19 cellular contexts compared by ENCODE assay signal in genomic region chr5:126334755-126335154, GRCh38.
DNase-seq lines count a peak whose midpoint lies in the region; ATAC-seq and TF ChIP-seq lines count a peak whose summit lies in the region.
"Had no signal": no experiment of that assay in that cellular context is flagged by ENCODE, and none has a peak within 500 bp of the region (broad histone marks: within the 10 kb centered on the region; RNA-seq: fewer than 3 reads in every experiment).

No MANE protein-coding gene starts in this region.

- no peaks in the 10 kb centered on the region for H3K36me3 Mint-ChIP-seq in GM23338 (ENCODE audit: low read depth)
- H3K36me3 Mint-ChIP-seq: CD8-positive, alpha-beta memory T cell had no signal

- no peaks in the 10 kb centered on the region for H3K9me3 ChIP-seq in right lobe of liver
- H3K9me3 ChIP-seq: A549; BLaER1 treated with 17β-estradiol and CSF1 and Interleukin-3, amounts not matched to agents 10 nM and 100 nM had no signal

- H3K4me1 ChIP-seq in GM23338 (ENCODE audit: insufficient read depth) (peaks cover 7% of the 10 kb centered on the region; the same call in 1 of the 2 replicates), right lobe of liver (peaks cover 0 to 5% (median 0%) of the 10 kb centered on the region in 4 donors)
- H3K4me1 ChIP-seq: A549; BLaER1 treated with 17β-estradiol and CSF1 and Interleukin-3, amounts not matched to agents 10 nM and 100 nM had no signal

- no peak overlapping the region for H3K27ac Mint-ChIP-seq in GM23338
- H3K27ac Mint-ChIP-seq: CD8-positive, alpha-beta memory T cell; HFFc6; T-helper 17 cell had no signal

- no peaks in the 10 kb centered on the region for H3K9me2 ChIP-seq in GM23338 (ENCODE audit: insufficient read depth)

- DNase-seq in NCI-H146 (lab: John Stamatoyannopoulos, UW) (peak; percentile 11), NCI-H146 treated with DMSO at 0.1 percent for 48 hours (lab: John Stamatoyannopoulos, UW; ENCODE audit: unreplicated experiment) (no peak), GM23338 (ENCODE audit: low spot score) (no peak), SK-N-DZ (ENCODE audit: low spot score) (peak; percentile 27), right lobe of liver (peak; percentile 53 to 59 (median 55)), A172 (ENCODE audit: low spot score) (no peak), DMS79 treated with DMSO at 0.1 percent for 48 hours (lab: John Stamatoyannopoulos, UW) (no peak)
- DNase-seq in activated CD4-positive, alpha-beta T cell treated with anti-CD3 and anti-CD28 coated beads for 48 hours, result no peak
- DNase-seq: CD8-positive, alpha-beta memory T cell; HFFc6; IMR-90; Kasumi-1; MM.1S; NCI-H2081 treated with DMSO at 0.1 percent for 48 hours; NCI-H510A; SIG-M5; T-helper 17 cell had no signal

- no peak overlapping the region for H3K4me2 ChIP-seq in GM23338
- H3K4me2 ChIP-seq: A549; BLaER1 treated with 17β-estradiol and CSF1 and Interleukin-3, amounts not matched to agents 10 nM and 100 nM had no signal

- H3F3A ChIP-seq in GM23338 (replicated peaks; ENCODE audit: low read depth), result no peaks in the 10 kb centered on the region

- H3K4me3 Mint-ChIP-seq in GM23338, result no peak overlapping the region
- H3K4me3 Mint-ChIP-seq: CD8-positive, alpha-beta memory T cell; HFFc6; T-helper 17 cell had no signal

- no peaks in the 10 kb centered on the region for H3K27me3 Mint-ChIP-seq in GM23338 (ENCODE audit: insufficient read depth, low read depth, poor library complexity)

- WGBS in right lobe of liver (ENCODE audit: insufficient coverage, low coverage, low lambda C conversion rate, missing lambda C conversion rate), result 45% methylated on average over 8 of the region's 8 CpGs

- 0 out of 2 replicates have a peak overlapping the region, but pooled peaks have one; percentile 19 for H2AFZ ChIP-seq in GM23338

- H3K36me3 ChIP-seq in GM23338 (ENCODE audit: insufficient read depth), result no peaks in the 10 kb centered on the region
- no peaks in the 10 kb centered on the region for H3K36me3 ChIP-seq in right lobe of liver
- H3K36me3 ChIP-seq: BLaER1 treated with 17β-estradiol and CSF1 and Interleukin-3, amounts not matched to agents 10 nM and 100 nM had no signal

- no peak for TF ChIP-seq POLR2A in right lobe of liver (IDR thresholded peaks at IDR 0.05)

- H4K20me1 ChIP-seq in GM23338 (replicated peaks; ENCODE audit: insufficient read depth), result no peaks in the 10 kb centered on the region
- H4K20me1 ChIP-seq: BLaER1 treated with 17β-estradiol and CSF1 and Interleukin-3, amounts not matched to agents 10 nM and 100 nM had no signal

- H3K27ac ChIP-seq in GM23338 (ENCODE audit: low read depth) (no peak overlapping the region), right lobe of liver (no peak overlapping the region)
- H3K27ac ChIP-seq: A549; BLaER1 treated with 17β-estradiol and CSF1 and Interleukin-3, amounts not matched to agents 10 nM and 100 nM had no signal

- ATAC-seq in GM23338 (no peak), right lobe of liver (peak; percentile 91 to 94 (median 92))
- ATAC-seq: A549, T-helper 17 cell had no signal

- TF ChIP-seq CTCF in GM23338 (conservative IDR thresholded peaks at IDR 0.05; ENCODE audit: low read depth in 2 of 2) (no peak), right lobe of liver (IDR thresholded peaks at IDR 0.05) (no peak)

- H3K27me3 ChIP-seq in GM23338 (ENCODE audit: insufficient read depth) (no peaks in the 10 kb centered on the region), right lobe of liver (no peaks in the 10 kb centered on the region)
- H3K27me3 ChIP-seq: BLaER1 treated with 17β-estradiol and CSF1 and Interleukin-3, amounts not matched to agents 10 nM and 100 nM had no signal

- peaks cover 13% of the 10 kb centered on the region for H3K4me1 Mint-ChIP-seq in GM23338
- H3K4me1 Mint-ChIP-seq: CD8-positive, alpha-beta memory T cell had no signal

- H3K4me3 ChIP-seq in GM23338 (no peak overlapping the region), right lobe of liver (no peak overlapping the region)
- H3K4me3 ChIP-seq: A549; BLaER1 treated with 17β-estradiol and CSF1 and Interleukin-3, amounts not matched to agents 10 nM and 100 nM had no signal

- H3K79me2 ChIP-seq in GM23338 (replicated peaks; ENCODE audit: insufficient read depth), result no peaks in the 10 kb centered on the region

- no peaks in the 10 kb centered on the region for H3K9me3 Mint-ChIP-seq in GM23338
- H3K9me3 Mint-ChIP-seq: CD8-positive, alpha-beta memory T cell; HFFc6 had no signal

- intact Hi-C loops in right lobe of liver (cut with DNase I), result no loop called here

TF ChIP-seq in GM23338, 12 proteins besides CTCF, POLR2A, EP300 and RAD21:
- TF ChIP-seq EZH2 (IDR thresholded peaks at IDR 0.05; ENCODE audit: low read depth, unreplicated experiment), result no peak
- no peak for TF ChIP-seq EZH2phosphoT487 (IDR thresholded peaks at IDR 0.05; ENCODE audit: unreplicated experiment)
- TF ChIP-seq ZNF462 (CRISPR knock-in tag; IDR thresholded peaks at IDR 0.05), result no peak
- no peak for TF ChIP-seq NANOG (IDR thresholded peaks at IDR 0.05; ENCODE audit: borderline replicate concordance)
TF ChIP-seq in GM23338: peak in this region for 0.

Comparison
In these comparisons a context has a peak if more than half of its experiments do, and no peak if none do; other contexts are left out.
1. DNase-seq: peak in NCI-H146 (single experiment), SK-N-DZ (single experiment) and right lobe of liver (3 of 3); none in NCI-H146 treated with DMSO at 0.1 percent for 48 hours (single experiment), GM23338 (single experiment), A172 (single experiment), DMS79 treated with DMSO at 0.1 percent for 48 hours (single experiment) and activated CD4-positive, alpha-beta T cell treated with anti-CD3 and anti-CD28 coated beads for 48 hours (single experiment).